1 cellular context compared by ENCODE assay signal in the genomic region with DNA sequence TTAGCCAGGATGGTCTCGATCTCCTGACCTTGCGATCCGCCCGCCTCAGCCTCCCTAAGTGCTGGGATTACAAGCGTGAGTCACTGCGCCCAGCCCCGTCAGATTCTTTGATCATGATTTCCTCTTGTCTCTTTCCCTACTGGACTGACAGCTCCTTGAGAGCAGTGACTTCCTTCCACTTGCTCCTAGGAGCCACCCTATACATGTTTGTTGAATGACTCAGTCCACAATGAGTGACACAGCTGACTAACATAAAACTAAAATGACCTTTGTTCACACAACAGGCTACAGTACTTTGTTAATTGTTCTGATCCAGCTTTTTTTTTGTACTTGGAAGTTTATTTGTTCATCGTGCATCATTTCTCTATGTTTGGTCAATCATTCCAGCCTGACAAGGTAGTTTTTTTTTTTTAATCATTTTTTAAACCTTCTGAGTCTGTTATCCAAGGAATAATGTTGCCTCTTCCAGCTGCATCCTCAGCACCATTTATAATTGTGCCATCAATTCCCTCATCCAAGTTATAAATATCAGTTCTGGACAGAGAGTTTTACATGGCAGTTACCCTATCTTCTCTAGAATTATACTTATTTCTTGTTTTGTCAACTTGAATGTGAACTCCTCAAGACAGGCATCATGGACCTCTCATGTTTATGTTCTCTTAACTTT.
TF ChIP-seq lines count a peak whose summit lies in the region.

No MANE protein-coding gene starts in this region.

TF ChIP-seq in A549, 52 proteins besides CTCF, POLR2A, EP300 and RAD21 (continued from another document):
- TF ChIP-seq PBX3 (IDR thresholded peaks at IDR 0.05): 0 out of 2 replicates have a peak, but pooled peaks have one; percentile 31
- TF ChIP-seq, protein P1, sequence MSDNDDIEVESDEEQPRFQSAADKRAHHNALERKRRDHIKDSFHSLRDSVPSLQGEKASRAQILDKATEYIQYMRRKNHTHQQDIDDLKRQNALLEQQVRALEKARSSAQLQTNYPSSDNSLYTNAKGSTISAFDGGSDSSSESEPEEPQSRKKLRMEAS (IDR thresholded peaks at IDR 0.05): 0 out of 2 replicates have a peak, but pooled peaks have one; percentile 38
- no peak for TF ChIP-seq KDM5A (IDR thresholded peaks at IDR 0.05)
- TF ChIP-seq FOXS1 (CRISPR knock-in tag; IDR thresholded peaks at IDR 0.05): no peak
- TF ChIP-seq GATA3 (IDR thresholded peaks at IDR 0.05; ENCODE audit: borderline replicate concordance): peak; percentile 45; the same call in 1 of the 2 replicates
